Comparison of ENCODE assay signal across 1 cellular context in the genomic region with DNA sequence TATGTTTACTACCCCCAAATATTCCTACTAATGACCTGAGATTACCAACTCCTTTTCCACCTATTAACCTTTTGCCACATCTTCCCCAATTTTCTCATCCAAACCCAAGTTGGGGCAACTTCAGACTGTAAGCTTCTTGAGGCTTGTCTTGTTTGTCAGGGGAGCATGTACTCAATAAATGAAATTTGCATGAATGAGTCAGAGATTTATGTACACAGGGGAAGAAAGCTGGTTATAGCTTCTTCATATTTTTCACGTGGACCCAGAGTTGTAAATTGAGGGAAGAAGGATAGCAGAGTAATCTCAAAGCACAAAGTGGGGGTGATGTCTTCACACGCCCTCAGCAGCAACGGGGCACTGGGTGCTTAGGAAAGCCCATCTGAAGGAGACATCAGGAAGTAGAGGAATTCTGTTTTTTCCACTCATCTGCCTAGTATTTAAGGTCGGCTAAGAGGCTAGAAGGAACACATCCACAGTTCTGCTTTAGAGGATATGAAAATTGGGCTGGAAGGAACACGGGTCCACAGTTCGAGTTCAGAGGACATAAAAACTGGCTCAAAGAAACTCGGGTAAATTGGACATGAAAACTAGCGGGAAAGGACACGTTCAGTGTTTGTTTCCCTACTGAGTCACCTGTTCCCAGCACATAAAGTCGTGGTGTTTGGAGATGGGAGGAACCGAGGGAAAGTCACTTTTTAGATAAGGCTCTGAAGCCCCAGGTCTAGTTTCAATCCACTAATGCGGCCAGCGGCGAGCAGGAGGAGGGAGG.
TF ChIP-seq lines count a peak whose summit lies in the region.

No MANE protein-coding gene starts in this region.

TF ChIP-seq in HEK293, 187 proteins besides CTCF, POLR2A, EP300 and RAD21 (continued from another document):
- no peak for TF ChIP-seq ZNF362 (tag by site-specific recombination; IDR thresholded peaks at IDR 0.05)
- TF ChIP-seq ZNF658 (tag by site-specific recombination; IDR thresholded peaks at IDR 0.05), result no peak
- no peak for TF ChIP-seq ZNF585B (tag by site-specific recombination; IDR thresholded peaks at IDR 0.05)
- no peak for TF ChIP-seq ZNF23 (tag by site-specific recombination; IDR thresholded peaks at IDR 0.05; ENCODE audit: borderline replicate concordance)
- TF ChIP-seq ZNF37A (tag by site-specific recombination; IDR thresholded peaks at IDR 0.05), result no peak
- TF ChIP-seq, protein P1, sequence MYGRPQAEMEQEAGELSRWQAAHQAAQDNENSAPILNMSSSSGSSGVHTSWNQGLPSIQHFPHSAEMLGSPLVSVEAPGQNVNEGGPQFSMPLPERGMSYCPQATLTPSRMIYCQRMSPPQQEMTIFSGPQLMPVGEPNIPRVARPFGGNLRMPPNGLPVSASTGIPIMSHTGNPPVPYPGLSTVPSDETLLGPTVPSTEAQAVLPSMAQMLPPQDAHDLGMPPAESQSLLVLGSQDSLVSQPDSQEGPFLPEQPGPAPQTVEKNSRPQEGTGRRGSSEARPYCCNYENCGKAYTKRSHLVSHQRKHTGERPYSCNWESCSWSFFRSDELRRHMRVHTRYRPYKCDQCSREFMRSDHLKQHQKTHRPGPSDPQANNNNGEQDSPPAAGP (tag by site-specific recombination; IDR thresholded peaks at IDR 0.05), result peak; percentile 76
- 0 out of 2 replicates have a peak, but pooled peaks have one; percentile 26 for TF ChIP-seq ZNF629 (tag by site-specific recombination; IDR thresholded peaks at IDR 0.05)
- TF ChIP-seq ZNF394 (tag by site-specific recombination; IDR thresholded peaks at IDR 0.05; ENCODE audit: borderline replicate concordance), result no peak
- TF ChIP-seq ZNF600 (tag by site-specific recombination; IDR thresholded peaks at IDR 0.05), result peak; percentile 13; the same call in 1 of the 2 replicates
- TF ChIP-seq, protein P2, sequence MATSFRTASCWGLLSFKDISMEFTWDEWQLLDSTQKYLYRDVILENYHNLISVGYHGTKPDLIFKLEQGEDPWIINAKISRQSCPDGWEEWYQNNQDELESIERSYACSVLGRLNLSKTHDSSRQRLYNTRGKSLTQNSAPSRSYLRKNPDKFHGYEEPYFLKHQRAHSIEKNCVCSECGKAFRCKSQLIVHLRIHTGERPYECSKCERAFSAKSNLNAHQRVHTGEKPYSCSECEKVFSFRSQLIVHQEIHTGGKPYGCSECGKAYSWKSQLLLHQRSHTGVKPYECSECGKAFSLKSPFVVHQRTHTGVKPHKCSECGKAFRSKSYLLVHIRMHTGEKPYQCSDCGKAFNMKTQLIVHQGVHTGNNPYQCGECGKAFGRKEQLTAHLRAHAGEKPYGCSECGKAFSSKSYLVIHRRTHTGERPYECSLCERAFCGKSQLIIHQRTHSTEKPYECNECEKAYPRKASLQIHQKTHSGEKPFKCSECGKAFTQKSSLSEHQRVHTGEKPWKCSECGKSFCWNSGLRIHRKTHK (tag by site-specific recombination; IDR thresholded peaks at IDR 0.05), result no peak
- peak; percentile 62 for TF ChIP-seq ZNF366 (tag by site-specific recombination; conservative IDR thresholded peaks at IDR 0.05)
- no peak for TF ChIP-seq ZNF776 (tag by site-specific recombination; IDR thresholded peaks at IDR 0.05; ENCODE audit: borderline replicate concordance)
- TF ChIP-seq TRIM28 (IDR thresholded peaks at IDR 0.05; ENCODE audit: borderline replicate concordance, low read length), result 0 out of 2 replicates have a peak, but pooled peaks have one; percentile 33
- 0 out of 2 replicates have a peak, but pooled peaks have one; percentile 33 for TF ChIP-seq ZXDB (tag by site-specific recombination; IDR thresholded peaks at IDR 0.05)
- no peak for TF ChIP-seq SP3 (tag by site-specific recombination; IDR thresholded peaks at IDR 0.05)
- TF ChIP-seq ZNF654 (tag by site-specific recombination; IDR thresholded peaks at IDR 0.05; ENCODE audit: low read depth), result no peak
- no peak for TF ChIP-seq ZNF777 (tag by site-specific recombination; IDR thresholded peaks at IDR 0.05; ENCODE audit: borderline replicate concordance)
- TF ChIP-seq ZNF391 (tag by site-specific recombination; IDR thresholded peaks at IDR 0.05; ENCODE audit: borderline replicate concordance, low read depth), result no peak
- TF ChIP-seq OSR2 (tag by site-specific recombination; IDR thresholded peaks at IDR 0.05), result no peak
- no peak for TF ChIP-seq ZNF140 (tag by site-specific recombination; IDR thresholded peaks at IDR 0.05)
- no peak for TF ChIP-seq PBX3 (CRISPR knock-in tag; IDR thresholded peaks at IDR 0.05)
- no peak for TF ChIP-seq ZFP37 (tag by site-specific recombination; IDR thresholded peaks at IDR 0.05)
- TF ChIP-seq SALL2 (tag by site-specific recombination; IDR thresholded peaks at IDR 0.05; ENCODE audit: borderline replicate concordance), result no peak
- TF ChIP-seq GLIS2 (tag by site-specific recombination; IDR thresholded peaks at IDR 0.05), result no peak
- TF ChIP-seq TCF7L2 (IDR thresholded peaks at IDR 0.05; ENCODE audit: borderline replicate concordance, low read depth, low read length), result no peak
- no peak for TF ChIP-seq ZNF488 (tag by site-specific recombination; IDR thresholded peaks at IDR 0.05)
- no peak for TF ChIP-seq ZNF132 (tag by site-specific recombination; IDR thresholded peaks at IDR 0.05; ENCODE audit: borderline replicate concordance)
- TF ChIP-seq ZNF473 (tag by site-specific recombination; IDR thresholded peaks at IDR 0.05), result no peak
- no peak for TF ChIP-seq ZBTB10 (tag by site-specific recombination; IDR thresholded peaks at IDR 0.05)
- no peak for TF ChIP-seq ZNF544 (tag by site-specific recombination; IDR thresholded peaks at IDR 0.05)
- no peak for TF ChIP-seq ZBTB1 (tag by site-specific recombination; IDR thresholded peaks at IDR 0.05)
- TF ChIP-seq ZBTB7A (tag by site-specific recombination; IDR thresholded peaks at IDR 0.05; ENCODE audit: low read depth), result no peak
- no peak for TF ChIP-seq ZNF2 (tag by site-specific recombination; IDR thresholded peaks at IDR 0.05)
- TF ChIP-seq ZNF24 (tag by site-specific recombination; IDR thresholded peaks at IDR 0.05), result no peak
- TF ChIP-seq ZFP69B (tag by site-specific recombination; IDR thresholded peaks at IDR 0.05), result peak; percentile 35; the same call in 1 of the 2 replicates
- TF ChIP-seq, protein P3, sequence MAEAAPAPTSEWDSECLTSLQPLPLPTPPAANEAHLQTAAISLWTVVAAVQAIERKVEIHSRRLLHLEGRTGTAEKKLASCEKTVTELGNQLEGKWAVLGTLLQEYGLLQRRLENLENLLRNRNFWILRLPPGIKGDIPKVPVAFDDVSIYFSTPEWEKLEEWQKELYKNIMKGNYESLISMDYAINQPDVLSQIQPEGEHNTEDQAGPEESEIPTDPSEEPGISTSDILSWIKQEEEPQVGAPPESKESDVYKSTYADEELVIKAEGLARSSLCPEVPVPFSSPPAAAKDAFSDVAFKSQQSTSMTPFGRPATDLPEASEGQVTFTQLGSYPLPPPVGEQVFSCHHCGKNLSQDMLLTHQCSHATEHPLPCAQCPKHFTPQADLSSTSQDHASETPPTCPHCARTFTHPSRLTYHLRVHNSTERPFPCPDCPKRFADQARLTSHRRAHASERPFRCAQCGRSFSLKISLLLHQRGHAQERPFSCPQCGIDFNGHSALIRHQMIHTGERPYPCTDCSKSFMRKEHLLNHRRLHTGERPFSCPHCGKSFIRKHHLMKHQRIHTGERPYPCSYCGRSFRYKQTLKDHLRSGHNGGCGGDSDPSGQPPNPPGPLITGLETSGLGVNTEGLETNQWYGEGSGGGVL (tag by site-specific recombination; IDR thresholded peaks at IDR 0.05), result no peak
- TF ChIP-seq ZNF302 (tag by site-specific recombination; IDR thresholded peaks at IDR 0.05; ENCODE audit: low read depth), result no peak
- TF ChIP-seq ZNF280C (tag by site-specific recombination; IDR thresholded peaks at IDR 0.05), result no peak
- TF ChIP-seq ZSCAN23 (tag by site-specific recombination; IDR thresholded peaks at IDR 0.05), result no peak
- no peak for TF ChIP-seq ZNF707 (tag by site-specific recombination; IDR thresholded peaks at IDR 0.05)
- peak; percentile 12; the same call in 1 of the 2 replicates for TF ChIP-seq ZNF843 (tag by site-specific recombination; IDR thresholded peaks at IDR 0.05)
- TF ChIP-seq ZNF747 (tag by site-specific recombination; IDR thresholded peaks at IDR 0.05), result no peak
- no peak for TF ChIP-seq ZNF423 (tag by site-specific recombination; IDR thresholded peaks at IDR 0.05)
- no peak for TF ChIP-seq ZNF239 (tag by site-specific recombination; IDR thresholded peaks at IDR 0.05)
- TF ChIP-seq, protein P4, sequence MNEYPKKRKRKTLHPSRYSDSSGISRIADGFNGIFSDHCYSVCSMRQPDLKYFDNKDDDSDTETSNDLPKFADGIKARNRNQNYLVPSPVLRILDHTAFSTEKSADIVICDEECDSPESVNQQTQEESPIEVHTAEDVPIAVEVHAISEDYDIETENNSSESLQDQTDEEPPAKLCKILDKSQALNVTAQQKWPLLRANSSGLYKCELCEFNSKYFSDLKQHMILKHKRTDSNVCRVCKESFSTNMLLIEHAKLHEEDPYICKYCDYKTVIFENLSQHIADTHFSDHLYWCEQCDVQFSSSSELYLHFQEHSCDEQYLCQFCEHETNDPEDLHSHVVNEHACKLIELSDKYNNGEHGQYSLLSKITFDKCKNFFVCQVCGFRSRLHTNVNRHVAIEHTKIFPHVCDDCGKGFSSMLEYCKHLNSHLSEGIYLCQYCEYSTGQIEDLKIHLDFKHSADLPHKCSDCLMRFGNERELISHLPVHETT (tag by site-specific recombination; IDR thresholded peaks at IDR 0.05), result no peak
